2 cellular contexts compared by ENCODE assay signal in the genomic region with DNA sequence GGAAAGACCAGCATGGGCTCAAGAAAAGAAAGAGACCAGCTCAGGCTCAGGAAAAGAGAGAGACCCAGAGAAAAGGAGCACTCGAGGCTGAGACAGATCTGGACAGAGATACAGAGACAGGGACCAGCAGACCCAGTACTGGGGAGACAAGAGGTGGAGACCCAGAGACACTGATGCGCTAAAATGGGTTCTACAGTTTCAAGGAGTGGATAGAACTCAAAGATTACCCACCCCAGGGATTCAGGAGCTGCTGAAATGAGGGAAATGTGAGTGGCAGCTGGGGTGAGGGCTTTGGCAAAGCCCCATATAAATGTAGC.
A peak's percentile ranks its signal among the peaks of the same experiment; 100 is the strongest.
TF ChIP-seq lines count a peak whose summit lies in the region.

No MANE protein-coding gene starts in this region.

TF ChIP-seq in H1, 55 proteins besides CTCF, POLR2A, EP300 and RAD21:
- no peak for TF ChIP-seq CHD1 (IDR thresholded peaks at IDR 0.05; ENCODE audit: low read depth, low read length)
- TF ChIP-seq TAF7 (optimal IDR thresholded peaks at IDR 0.05; ENCODE audit: borderline replicate concordance, low read depth, low read length), result peak; percentile 9
- no peak for TF ChIP-seq KDM5A (IDR thresholded peaks at IDR 0.05; ENCODE audit: low read length)
- peak; percentile 58; the same call in 1 of the 2 replicates for TF ChIP-seq KDM1A (IDR thresholded peaks at IDR 0.05; ENCODE audit: borderline replicate concordance, low read length)
- peak; percentile 78 for TF ChIP-seq POLR2AphosphoS5 (IDR thresholded peaks at IDR 0.05; ENCODE audit: low read depth, low read length)
- TF ChIP-seq BACH1 (IDR thresholded peaks at IDR 0.05; ENCODE audit: low read length), result no peak
TF ChIP-seq in H1: peak in this region for 3.

TF ChIP-seq in GM12891, 5 proteins besides CTCF, POLR2A, EP300 and RAD21:
- TF ChIP-seq PAX5 (IDR thresholded peaks at IDR 0.05; ENCODE audit: insufficient read depth, low read length, severe bottlenecking) (no peak), TAF1 (IDR thresholded peaks at IDR 0.05; ENCODE audit: low read depth, low read length) (no peak), POLR2AphosphoS5 (IDR thresholded peaks at IDR 0.05; ENCODE audit: low read depth, low read length) (no peak), SPI1 (IDR thresholded peaks at IDR 0.05; ENCODE audit: low read depth, low read length) (no peak), POU2F2 (IDR thresholded peaks at IDR 0.05; ENCODE audit: low read depth, low read length) (no peak)
